Comparison of ENCODE assay signal across 29 cellular contexts in genomic region chr4:6902318-6903042, GRCh38. TPM values are rescaled to one million over a fixed set of nuclear protein-coding genes. Genes with fewer than 3 reads are reported as not detected.
A peak's percentile ranks its signal among the peaks of the same experiment; 100 is the strongest.
DNase-seq lines count a peak whose midpoint lies in the region; ATAC-seq, FAIRE-seq and TF ChIP-seq lines count a peak whose summit lies in the region.
"Had no signal": no experiment of that assay in that cellular context is flagged by ENCODE, and none has a peak within 500 bp of the region (broad histone marks: within the 10 kb centered on the region; RNA-seq: fewer than 3 reads in every experiment).

No MANE protein-coding gene starts in this region.

- H3F3A ChIP-seq in GM23338 (replicated peaks; ENCODE audit: low read depth): no peaks in the 10 kb centered on the region

- ATAC-seq in activated CD8-positive, alpha-beta memory T cell treated with anti-CD3 and anti-CD28 coated beads, Interleukin-2, amount 10 ng/mL, durations not matched to agents 7 days and 5 days: no peak
- ATAC-seq in GM23338: peak; percentile 16
- peak; percentile 16 for ATAC-seq in sciatic nerve
- ATAC-seq: body of pancreas; CD8-positive, alpha-beta T cell had no signal

- 0 out of 2 replicates have a peak overlapping the region, but pooled peaks have one; percentile 66 for H2AFZ ChIP-seq in GM23338
- H2AFZ ChIP-seq: GM23248, parathyroid adenoma had no signal

- intact Hi-C loops in head of caudate nucleus (cut with DNase I): loop anchor here (10.0 kb wide), 1 partner anchor 172 kb away; no protein-coding TSS in a partner anchor
- intact Hi-C loops in sciatic nerve (cut with DNase I): loop anchor here (10.0 kb wide), 1 partner anchor 172 kb away; no protein-coding TSS in a partner anchor
- intact Hi-C loops in esophagus muscularis mucosa (cut with DNase I): no loop called here

- no peaks in the 10 kb centered on the region for H3K27me3 ChIP-seq in GM23338 (ENCODE audit: insufficient read depth)
- peaks cover 0 to 5% (median 0%) of the 10 kb centered on the region in 4 donors for H3K27me3 ChIP-seq in esophagus muscularis mucosa
- H3K27me3 ChIP-seq: body of pancreas, MG63, vagina had no signal

- H3K27ac Mint-ChIP-seq in activated CD8-positive, alpha-beta memory T cell treated with anti-CD3 and anti-CD28 coated beads, Interleukin-2, amount 10 ng/mL, durations not matched to agents 7 days and 5 days: peak overlapping the region; percentile 49
- H3K27ac Mint-ChIP-seq in GM23338: no peak overlapping the region
- H3K27ac Mint-ChIP-seq: activated B cell treated with CpG ODN at 0.5 μM for 24 hours; activated CD4-positive, alpha-beta memory T cell treated with anti-CD3 and anti-CD28 coated beads for 36 hours; CD8-positive, alpha-beta T cell had no signal

- H3K36me3 ChIP-seq in GM23338 (ENCODE audit: insufficient read depth): no peaks in the 10 kb centered on the region
- H3K36me3 ChIP-seq in esophagus muscularis mucosa: no peaks in the 10 kb centered on the region
- H3K36me3 ChIP-seq: MG63, vagina had no signal

- 83% methylated on average over 23 of the region's 27 CpGs for WGBS in esophagus muscularis mucosa

- no peaks in the 10 kb centered on the region for H3K79me2 ChIP-seq in GM23338 (replicated peaks; ENCODE audit: insufficient read depth)
- H3K79me2 ChIP-seq: parathyroid adenoma had no signal

- H3K9me3 Mint-ChIP-seq in activated CD8-positive, alpha-beta memory T cell treated with anti-CD3 and anti-CD28 coated beads, Interleukin-2, amount 10 ng/mL, durations not matched to agents 7 days and 5 days (ENCODE audit: low read depth): no peaks in the 10 kb centered on the region
- H3K9me3 Mint-ChIP-seq in GM23338: no peaks in the 10 kb centered on the region; the same call in 2 of the 3 replicates
- H3K9me3 Mint-ChIP-seq: activated B cell treated with CpG ODN at 0.5 μM for 24 hours; activated CD4-positive, alpha-beta memory T cell treated with anti-CD3 and anti-CD28 coated beads for 36 hours; CD8-positive, alpha-beta T cell; neural crest cell had no signal

- no peaks in the 10 kb centered on the region for H3K9me3 ChIP-seq in esophagus muscularis mucosa
- H3K9me3 ChIP-seq: body of pancreas, MG63, vagina had no signal

- H3K27ac ChIP-seq in GM23338 (ENCODE audit: low read depth) (no peak overlapping the region), esophagus muscularis mucosa (replicated peaks in 1 of 4) (no peak overlapping the region)
- H3K27ac ChIP-seq: body of pancreas, GM23248, parathyroid adenoma, vagina had no signal

- TF ChIP-seq CTCF in GM23338 (conservative IDR thresholded peaks at IDR 0.05; ENCODE audit: low read depth in 2 of 2): no peak
- no peak for TF ChIP-seq CTCF in esophagus muscularis mucosa (IDR thresholded peaks at IDR 0.05)

- no peaks in the 10 kb centered on the region for H3K27me3 Mint-ChIP-seq in activated CD8-positive, alpha-beta memory T cell treated with anti-CD3 and anti-CD28 coated beads, Interleukin-2, amount 10 ng/mL, durations not matched to agents 7 days and 5 days
- peaks cover 7% of the 10 kb centered on the region for H3K27me3 Mint-ChIP-seq in GM23338 (ENCODE audit: insufficient read depth, low read depth, poor library complexity)
- H3K27me3 Mint-ChIP-seq: activated CD4-positive, alpha-beta memory T cell treated with anti-CD3 and anti-CD28 coated beads for 36 hours had no signal

- CTCF ChIA-PET in activated CD8-positive, alpha-beta memory T cell treated with anti-CD3 and anti-CD28 coated beads, Interleukin-2, amount 10 ng/mL, durations not matched to agents 7 days and 5 days (lab: Charles Lee): interaction anchor here (3.1 kb wide), 1 partner anchor 168 kb away, joined by 9 read pairs; no protein-coding TSS in a partner anchor

- no peak for TF ChIP-seq POLR2A in esophagus muscularis mucosa (IDR thresholded peaks at IDR 0.05; ENCODE audit: low read depth)

- peaks cover 71% of the 10 kb centered on the region for H3K4me1 Mint-ChIP-seq in activated CD8-positive, alpha-beta memory T cell treated with anti-CD3 and anti-CD28 coated beads, Interleukin-2, amount 10 ng/mL, durations not matched to agents 7 days and 5 days
- H3K4me1 Mint-ChIP-seq in GM23338: peaks cover 5% of the 10 kb centered on the region; the same call in 2 of the 3 replicates

- FAIRE-seq in RCC 7860 (lab: Jason Lieb, UNC): no peak
- FAIRE-seq: kidney had no signal

- H3K4me2 ChIP-seq in GM23338: no peak overlapping the region

- DNase-seq in activated CD8-positive, alpha-beta memory T cell treated with anti-CD3 and anti-CD28 coated beads, Interleukin-2, amount 10 ng/mL, durations not matched to agents 7 days and 5 days: no peak
- no peak for DNase-seq in activated CD8-positive, alpha-beta memory T cell treated with anti-CD3 and anti-CD28 coated beads for 24 hours
- DNase-seq in GM23338 (ENCODE audit: low spot score) (no peak), head of caudate nucleus (peak in 30 of 42 donors; percentile 39 to 81 (median 61)), sciatic nerve (ENCODE audit: low spot score) (no peak), RCC 7860 (ENCODE audit: low spot score) (no peak), esophagus muscularis mucosa (ENCODE audit: extremely low spot score) (no peak), EL (no peak)
- DNase-seq: activated B cell treated with CpG ODN at 0.5 μM for 24 hours; activated CD4-positive, alpha-beta memory T cell treated with anti-CD3 and anti-CD28 coated beads for 36 hours; activated gamma-delta T cell treated with Interleukin-2 at 50 U/mL for 16 hours; activated T-cell treated with anti-CD3 and anti-CD28 coated beads for 4 hours; body of pancreas; CD8-positive, alpha-beta T cell; DMS153; GM23248; KBM-7; kidney; MG63; NCI-H1105 treated with DMSO at 0.1 percent for 48 hours; NCI-H2029; NCI-H2227 treated with DMSO at 0.1 percent for 48 hours; NCI-H748 treated with DMSO at 0.1 percent for 48 hours; stimulated activated naive CD4-positive, alpha-beta T cell; T-helper 1 cell had no signal

- H3K4me3 Mint-ChIP-seq in activated CD8-positive, alpha-beta memory T cell treated with anti-CD3 and anti-CD28 coated beads, Interleukin-2, amount 10 ng/mL, durations not matched to agents 7 days and 5 days: no peak overlapping the region
- no peak overlapping the region for H3K4me3 Mint-ChIP-seq in GM23338
- H3K4me3 Mint-ChIP-seq: activated B cell treated with CpG ODN at 0.5 μM for 24 hours; activated CD4-positive, alpha-beta memory T cell treated with anti-CD3 and anti-CD28 coated beads for 36 hours; CD8-positive, alpha-beta T cell; neural crest cell had no signal

- H3K36me3 Mint-ChIP-seq in activated CD8-positive, alpha-beta memory T cell treated with anti-CD3 and anti-CD28 coated beads, Interleukin-2, amount 10 ng/mL, durations not matched to agents 7 days and 5 days: peaks cover 5% of the 10 kb centered on the region
- H3K36me3 Mint-ChIP-seq in GM23338 (ENCODE audit: low read depth): no peaks in the 10 kb centered on the region
- H3K36me3 Mint-ChIP-seq: activated CD4-positive, alpha-beta memory T cell treated with anti-CD3 and anti-CD28 coated beads for 36 hours; CD8-positive, alpha-beta T cell had no signal

- TF ChIP-seq EP300 in esophagus muscularis mucosa (IDR thresholded peaks at IDR 0.05): no peak

- no peaks in the 10 kb centered on the region for H3K4me1 ChIP-seq in GM23338 (ENCODE audit: insufficient read depth)
- H3K4me1 ChIP-seq in esophagus muscularis mucosa: peaks cover 0 to 3% (median 2%) of the 10 kb centered on the region in 4 donors
- H3K4me1 ChIP-seq: parathyroid adenoma had no signal

- no peak overlapping the region for H3K4me3 ChIP-seq in GM23338
- no peak overlapping the region for H3K4me3 ChIP-seq in esophagus muscularis mucosa
- H3K4me3 ChIP-seq: body of pancreas, GM23248, lung, MG63, vagina had no signal

- no peaks in the 10 kb centered on the region for H4K20me1 ChIP-seq in GM23338 (replicated peaks; ENCODE audit: insufficient read depth)

- H3K9me2 ChIP-seq in GM23338 (ENCODE audit: insufficient read depth): no peaks in the 10 kb centered on the region

TF ChIP-seq in GM23338, 12 proteins besides CTCF, POLR2A, EP300 and RAD21 (continues in another document):
- TF ChIP-seq EZH2 (IDR thresholded peaks at IDR 0.05; ENCODE audit: low read depth, unreplicated experiment) (no peak), STAT1 (IDR thresholded peaks at IDR 0.05; ENCODE audit: unreplicated experiment) (no peak)

RNA-seq across cellular contexts. Expression of gene TBC1D14, which starts 7.1 kb away (rescaled TPM):
- total RNA-seq in activated CD8-positive, alpha-beta memory T cell treated with anti-CD3 and anti-CD28 coated beads, Interleukin-2, amount 10 ng/mL, durations not matched to agents 7 days and 5 days: 10 to 100 TPM; 49.0 to 49.1 TPM
- total RNA-seq in GM23338 (2014; rRNA removed; shearing (Covaris generic)): 59.7 and 66.3 TPM in 2 replicates
- 15.8 and 18.2 TPM in 2 replicates for polyA plus RNA-seq in GM23338 (2016; fragmentation: Nextera tagmentation; extraction: Ambion mirVana)
- total RNA-seq in sciatic nerve: 68.2 TPM
- total RNA-seq in esophagus muscularis mucosa: 10 to 100 TPM; 37.0 to 49.4 (median 44.2) TPM

Comparison
In these comparisons a context has a peak if more than half of its experiments do, and no peak if none do; other contexts are left out.
1. DNase-seq: peak in head of caudate nucleus (30 of 42); none in activated CD8-positive, alpha-beta memory T cell treated with anti-CD3 and anti-CD28 coated beads, Interleukin-2, amount 10 ng/mL, durations not matched to agents 7 days and 5 days (single experiment), activated CD8-positive, alpha-beta memory T cell treated with anti-CD3 and anti-CD28 coated beads for 24 hours (single experiment), GM23338 (single experiment), sciatic nerve (single experiment), RCC 7860 (single experiment), esophagus muscularis mucosa (single experiment) and EL (single experiment).